Comparison of ENCODE assay signal across 19 cellular contexts in genomic region chr10:104479906-104480579, GRCh38.
DNase-seq lines count a peak whose midpoint lies in the region; ATAC-seq, FAIRE-seq and TF ChIP-seq lines count a peak whose summit lies in the region.
"Had no signal": no experiment of that assay in that cellular context is flagged by ENCODE, and none has a peak within 500 bp of the region (broad histone marks: within the 10 kb centered on the region; RNA-seq: fewer than 3 reads in every experiment).

No MANE protein-coding gene starts in this region.

- H3K4ac ChIP-seq in H1 (replicated peaks; ENCODE audit: insufficient read length, low read depth, low read length) = no peak overlapping the region

- no peak overlapping the region for H4K91ac ChIP-seq in H1 (replicated peaks; ENCODE audit: insufficient read length, low read length)

- H2BK20ac ChIP-seq in H1 (ENCODE audit: low read length) = no peak overlapping the region

- H3K27me3 ChIP-seq in KMS-11 (ENCODE audit: insufficient read depth, low read depth) (no peaks in the 10 kb centered on the region), H1 (replicated peaks in 1 of 4; ENCODE audit: control insufficient read depth in 3 of 4, extremely low read depth in 1 of 4, insufficient read depth in 3 of 4, low read length in 3 of 4) (no peaks in the 10 kb centered on the region; a peak in 1 of 7 replicates)

- H3K79me1 ChIP-seq in H1 (ENCODE audit: low read depth, low read length) = no peaks in the 10 kb centered on the region

- POLR2A ChIA-PET in H1 (lab: Charles Lee; ENCODE audit: partially characterized antibody) = no interaction called here

- no peak overlapping the region for H3K14ac ChIP-seq in H1 (ENCODE audit: insufficient read length)

- FAIRE-seq in H1 (lab: Jason Lieb, UNC) (no peak), urothelium cell line (lab: Jason Lieb, UNC) (no peak)
- FAIRE-seq: astrocyte had no signal

- H3K4me1 ChIP-seq in KMS-11 (ENCODE audit: low read depth, poor library complexity, severe bottlenecking) (peaks cover 35% of the 10 kb centered on the region), H1 (replicated peaks in 1 of 4; ENCODE audit: control insufficient read depth in 3 of 4, insufficient read depth in 4 of 4, low read length in 3 of 4) (no peaks in the 10 kb centered on the region)
- H3K4me1 ChIP-seq: foreskin keratinocyte had no signal

- no peak overlapping the region for H2BK5ac ChIP-seq in H1 (ENCODE audit: low read depth, low read length)

- no peaks in the 10 kb centered on the region for H3K79me2 ChIP-seq in KMS-11 (ENCODE audit: insufficient read depth, low read depth)
- H3K79me2 ChIP-seq in H1 (ENCODE audit: control insufficient read depth in 1 of 2, insufficient read depth in 2 of 2, low read length in 2 of 2) = no peaks in the 10 kb centered on the region

- CTCF ChIA-PET in H1 (lab: Charles Lee; ENCODE audit: partially characterized antibody) = interaction anchor here (1.4 kb wide), 1 partner anchor 73 kb away, joined by 3 read pairs; no protein-coding TSS in a partner anchor

- TF ChIP-seq POLR2A in H1 (IDR thresholded peaks at IDR 0.05; ENCODE audit: control extremely low read depth in 1 of 2, low read depth in 2 of 2, low read length in 2 of 2) = no peak

- H4K20me1 ChIP-seq in KMS-11 (ENCODE audit: insufficient read depth) (no peaks in the 10 kb centered on the region), H1 (replicated peaks in 1 of 2; ENCODE audit: control insufficient read depth in 1 of 2, insufficient read depth in 2 of 2, low read length in 2 of 2) (no peaks in the 10 kb centered on the region)

- TF ChIP-seq RAD21 in H1 (IDR thresholded peaks at IDR 0.05 in 1 of 2, conservative IDR thresholded peaks at IDR 0.05 in 1 of 2; ENCODE audit: low read depth in 2 of 2, low read length in 2 of 2) = no peak

- H2BK15ac ChIP-seq in H1 (ENCODE audit: low read length) = no peak overlapping the region

- 97% methylated on average over 5 of the region's 6 CpGs; no CpG with 5 or more reads in 1 of the 2 experiments for WGBS in H1 (ENCODE audit: extremely low coverage in 1 of 2, insufficient coverage in 1 of 2, insufficient read length in 1 of 2, insufficient replicate concordance in 2 of 2, low coverage in 1 of 2, low lambda C conversion rate in 2 of 2, missing lambda C conversion rate in 1 of 2), 2 experiments

- H3K18ac ChIP-seq in H1 (ENCODE audit: extremely low read depth, low read length) = no peak overlapping the region

- DNase-seq in NCI-H69 (lab: John Stamatoyannopoulos, UW) (peak; percentile 93), H1 (ENCODE audit: low read depth in 1 of 2, low spot score in 2 of 2) (no peak), renal cortical epithelial cell (ENCODE audit: low read depth) (peak; percentile 9), Ammon's horn (ENCODE audit: low spot score) (no peak), urothelium cell line (ENCODE audit: low spot score) (no peak)
- no peak for DNase-seq in effector CD4-positive, alpha-beta T cell
- DNase-seq: activated B cell treated with CpG ODN at 0.5 μM for 24 hours; activated CD4-positive, alpha-beta T cell treated with anti-CD3 and anti-CD28 coated beads, Interleukin-2, amount 50 U/mL, for 48 hours; activated CD8-positive, alpha-beta memory T cell treated with anti-CD3 and anti-CD28 coated beads, Interleukin-2, amount 50 U/mL, for 4 hours; CD4-positive, CD25-positive, alpha-beta regulatory T cell; foreskin keratinocyte; KBM-7; NCI-H1694 treated with DMSO at 0.1 percent for 48 hours; NCI-H526 treated with DMSO at 0.1 percent for 48 hours had no signal

- H2BK12ac ChIP-seq in H1 (ENCODE audit: low read depth, low read length) = no peak overlapping the region

- TF ChIP-seq EP300 in H1 (IDR thresholded peaks at IDR 0.05; ENCODE audit: borderline replicate concordance in 1 of 2, low read depth in 2 of 2, low read length in 2 of 2) = no peak

- no peak for TF ChIP-seq CTCF in KMS-11 (conservative IDR thresholded peaks at IDR 0.05; ENCODE audit: low read depth, low read length)
- no peak for TF ChIP-seq CTCF in H1 (IDR thresholded peaks at IDR 0.05; ENCODE audit: control extremely low read depth in 1 of 3, insufficient read depth in 1 of 3, low read depth in 1 of 3, low read length in 3 of 3)

- no peak overlapping the region for H2BK120ac ChIP-seq in H1 (replicated peaks; ENCODE audit: low read depth, low read length)

- no peak overlapping the region for H3K56ac ChIP-seq in H1 (replicated peaks; ENCODE audit: insufficient read length, low read depth, low read length)

- no peaks in the 10 kb centered on the region for H3K23me2 ChIP-seq in H1 (ENCODE audit: low read depth, low read length)

- H3K27ac ChIP-seq in KMS-11 = no peak overlapping the region
- no peak overlapping the region for H3K27ac ChIP-seq in H1 (ENCODE audit: low read depth, low read length)
- H3K27ac ChIP-seq: foreskin keratinocyte had no signal

- H3K4me3 ChIP-seq in KMS-11 (IDR thresholded peaks at IDR 0.05; ENCODE audit: insufficient read depth, low read depth, low read length) (no peak overlapping the region), H1 (ENCODE audit: extremely low read depth in 1 of 4, insufficient read depth in 2 of 4, low read depth in 3 of 4, low read length in 4 of 4) (no peak overlapping the region)

- H3K4me2 ChIP-seq in KMS-11 = 0 out of 2 replicates have a peak overlapping the region, but pooled peaks have one; percentile 0
- no peak overlapping the region for H3K4me2 ChIP-seq in H1 (ENCODE audit: insufficient read depth in 1 of 2, low read depth in 2 of 2, low read length in 2 of 2)

- ATAC-seq in GM21423 (IDR thresholded peaks at IDR 0.05; ENCODE audit: unreplicated experiment) = no peak
- ATAC-seq: activated T-helper 17 cell treated with anti-CD3 and anti-CD28 coated beads, Interleukin-2, amount 50 U/mL, for 72 hours; foreskin keratinocyte; natural killer cell treated with Interleukin-12 subunit alpha and Interleukin-12 subunit beta and Interleukin-15 and Interleukin-18, amount 100 ng/mL, for 72 hours had no signal

- H4K8ac ChIP-seq in H1 (ENCODE audit: extremely low read depth, insufficient read depth, low read length) = no peak overlapping the region

- H4K5ac ChIP-seq in H1 (ENCODE audit: insufficient read length, low read depth, low read length) = no peak overlapping the region

- no peak overlapping the region for H3K23ac ChIP-seq in H1 (ENCODE audit: insufficient read length)

- no peaks in the 10 kb centered on the region for H3K36me3 ChIP-seq in KMS-11 (ENCODE audit: insufficient read depth)
- H3K36me3 ChIP-seq in H1 (ENCODE audit: control insufficient read depth in 2 of 4, insufficient read depth in 4 of 4, low read length in 3 of 4) = no peaks in the 10 kb centered on the region

- no peak overlapping the region for H2AFZ ChIP-seq in KMS-11 (ENCODE audit: low read depth)
- H2AFZ ChIP-seq in H1 (ENCODE audit: low read length) = 0 out of 2 replicates have a peak overlapping the region, but pooled peaks have one; percentile 30

- H3K9me3 ChIP-seq in H1 (ENCODE audit: insufficient read depth in 2 of 2, low read depth in 1 of 2, low read length in 1 of 2) = no peaks in the 10 kb centered on the region

- no peak overlapping the region for H2AK5ac ChIP-seq in H1 (ENCODE audit: low read depth, low read length)

- no peak overlapping the region for H3K9ac ChIP-seq in KMS-11
- no peak overlapping the region for H3K9ac ChIP-seq in H1 (replicated peaks in 1 of 4; ENCODE audit: extremely low read depth in 1 of 4, low read depth in 3 of 4, low read length in 3 of 4)

TF ChIP-seq in H1, 55 proteins besides CTCF, POLR2A, EP300 and RAD21:
- TF ChIP-seq YY1 (IDR thresholded peaks at IDR 0.05; ENCODE audit: low read depth, low read length) = no peak
- TF ChIP-seq, protein P1, sequence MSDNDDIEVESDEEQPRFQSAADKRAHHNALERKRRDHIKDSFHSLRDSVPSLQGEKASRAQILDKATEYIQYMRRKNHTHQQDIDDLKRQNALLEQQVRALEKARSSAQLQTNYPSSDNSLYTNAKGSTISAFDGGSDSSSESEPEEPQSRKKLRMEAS (IDR thresholded peaks at IDR 0.05) = peak; percentile 9; the same call in 1 of the 2 replicates

Comparison
In these comparisons a context has a peak if more than half of its experiments do, and no peak if none do; other contexts are left out.
1. DNase-seq: peak in NCI-H69 (single experiment) and renal cortical epithelial cell (single experiment); none in H1 (0 of 2), Ammon's horn (single experiment), effector CD4-positive, alpha-beta T cell (single experiment) and urothelium cell line (single experiment).